Comparison of ENCODE assay signal across 1 cellular context in the genomic region with DNA sequence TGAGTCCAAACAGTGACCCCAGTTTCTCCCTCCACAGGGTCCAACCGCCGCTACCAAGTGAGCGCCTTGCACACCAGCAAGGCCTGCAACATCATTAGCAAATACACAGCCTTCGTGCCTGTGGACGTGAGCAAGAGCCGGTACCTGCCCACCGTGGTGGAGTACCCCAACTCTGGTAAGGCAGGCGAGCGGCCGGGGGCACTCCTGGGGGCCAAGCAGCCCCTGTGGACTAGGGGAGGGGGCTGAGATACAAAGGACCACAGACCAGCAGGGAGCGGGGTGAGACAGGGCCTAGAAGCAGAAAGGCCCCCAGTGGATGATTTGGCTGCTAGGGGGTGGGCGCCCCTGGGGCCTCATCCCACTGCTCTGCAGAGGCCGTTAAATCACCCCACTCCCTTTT.
TF ChIP-seq lines count a peak whose summit lies in the region.

No MANE protein-coding gene starts in this region.

TF ChIP-seq in IMR-90, 13 proteins besides CTCF, POLR2A, EP300 and RAD21:
- TF ChIP-seq, protein P1, sequence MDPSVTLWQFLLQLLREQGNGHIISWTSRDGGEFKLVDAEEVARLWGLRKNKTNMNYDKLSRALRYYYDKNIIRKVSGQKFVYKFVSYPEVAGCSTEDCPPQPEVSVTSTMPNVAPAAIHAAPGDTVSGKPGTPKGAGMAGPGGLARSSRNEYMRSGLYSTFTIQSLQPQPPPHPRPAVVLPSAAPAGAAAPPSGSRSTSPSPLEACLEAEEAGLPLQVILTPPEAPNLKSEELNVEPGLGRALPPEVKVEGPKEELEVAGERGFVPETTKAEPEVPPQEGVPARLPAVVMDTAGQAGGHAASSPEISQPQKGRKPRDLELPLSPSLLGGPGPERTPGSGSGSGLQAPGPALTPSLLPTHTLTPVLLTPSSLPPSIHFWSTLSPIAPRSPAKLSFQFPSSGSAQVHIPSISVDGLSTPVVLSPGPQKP (IDR thresholded peaks at IDR 0.05; ENCODE audit: borderline replicate concordance, low read depth, low read length): no peak
- TF ChIP-seq MAFK (IDR thresholded peaks at IDR 0.05; ENCODE audit: low read depth, low read length): no peak
- TF ChIP-seq BHLHE40 (IDR thresholded peaks at IDR 0.05; ENCODE audit: low read depth, low read length): no peak
